ENCODE assay signal across 8 cellular contexts in the genomic region with DNA sequence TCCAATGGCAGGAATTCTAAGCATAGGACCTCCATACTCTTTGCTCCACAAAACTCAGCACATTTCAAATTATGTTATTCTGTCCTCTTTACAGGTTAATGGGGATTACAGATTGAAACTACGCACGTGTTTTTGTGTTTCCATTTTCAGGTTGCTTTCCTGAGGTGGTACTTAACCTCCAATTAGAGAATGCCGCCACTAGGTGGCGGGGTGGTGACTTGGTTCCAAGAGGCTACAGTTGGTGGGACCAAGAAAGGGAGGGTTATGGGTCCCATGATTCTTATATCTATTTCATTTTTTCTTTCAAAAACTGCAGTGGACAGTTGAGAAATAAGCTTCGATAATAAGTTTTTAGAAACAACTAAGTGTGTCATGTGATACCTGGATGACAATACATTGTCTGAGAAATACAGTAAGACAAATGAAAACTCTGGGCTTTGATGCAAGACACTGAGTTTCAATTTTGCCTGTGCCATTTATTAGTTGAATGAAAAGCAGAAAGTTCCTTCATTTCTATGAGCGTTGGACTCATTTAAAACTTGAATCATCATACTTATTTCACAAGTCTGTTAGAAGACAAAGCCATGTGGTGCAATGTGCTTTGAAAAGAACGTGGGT.
DNase-seq lines count a peak whose midpoint lies in the region; ATAC-seq and TF ChIP-seq lines count a peak whose summit lies in the region.

No MANE protein-coding gene starts in this region.

- TF ChIP-seq CTCF in DND-41 (IDR thresholded peaks at IDR 0.05; ENCODE audit: borderline replicate concordance, extremely low read depth, low read length, poor library complexity, severe bottlenecking), result peak; percentile 77

- peak; percentile 49 for DNase-seq in DND-41
- peak; percentile 21 for DNase-seq in NCI-H748 treated with DMSO at 0.1 percent for 48 hours (lab: John Stamatoyannopoulos, UW)
- peak; percentile 36 to 51 for DNase-seq in activated T-cell treated with anti-CD3 and anti-CD28 coated beads, Interleukin-2, amount 50 U/mL, for 48 hours
- peak; percentile 55 to 81 (median 71) for DNase-seq in right cardiac atrium
- peak; percentile 30 for DNase-seq in stimulated activated CD4-positive, alpha-beta T cell treated with anti-CD3 and anti-CD28 coated beads, Interleukin-4, amount 100 ng/mL, for 1 hour
- no peak for DNase-seq in NCI-H1436 (lab: John Stamatoyannopoulos, UW)

- no peaks in the 10 kb centered on the region for H3K27me3 ChIP-seq in DND-41 (ENCODE audit: insufficient read depth, low read length, poor library complexity)
- no peaks in the 10 kb centered on the region for H3K27me3 ChIP-seq in right cardiac atrium (ENCODE audit: control insufficient read depth, insufficient read depth)

- no peak overlapping the region for H3K4me2 ChIP-seq in DND-41 (ENCODE audit: insufficient read depth, low read length)

- H3K36me3 ChIP-seq in DND-41 (ENCODE audit: insufficient read depth, low read length), result no peaks in the 10 kb centered on the region

- H3K27ac ChIP-seq in DND-41 (ENCODE audit: low read length), result no peak overlapping the region
- no peak overlapping the region for H3K27ac ChIP-seq in right cardiac atrium (ENCODE audit: low read length)

- H3K79me2 ChIP-seq in DND-41 (ENCODE audit: insufficient read depth, low read length), result no peaks in the 10 kb centered on the region

- no peaks in the 10 kb centered on the region for H3K4me1 ChIP-seq in DND-41 (ENCODE audit: insufficient read depth, low read length)
- no peaks in the 10 kb centered on the region for H3K4me1 ChIP-seq in right cardiac atrium (ENCODE audit: control insufficient read depth, insufficient read depth, low read length)

- H2AFZ ChIP-seq in DND-41 (ENCODE audit: low read depth, low read length), result no peak overlapping the region

- WGBS in right cardiac atrium, result 35% methylated on average over 7 of the region's 7 CpGs

- H3K9me3 ChIP-seq in DND-41 (ENCODE audit: insufficient read depth, low read length, severe bottlenecking) (no peaks in the 10 kb centered on the region), right cardiac atrium (ENCODE audit: control insufficient read depth, low read length) (no peaks in the 10 kb centered on the region)

- no peak overlapping the region for H3K4me3 ChIP-seq in DND-41 (ENCODE audit: low read depth in 1 of 2, low read length in 2 of 2)
- no peak overlapping the region for H3K4me3 ChIP-seq in right cardiac atrium (ENCODE audit: low read length)

- no peak overlapping the region for H3K9ac ChIP-seq in DND-41 (ENCODE audit: low read depth, low read length)

- no peaks in the 10 kb centered on the region for H4K20me1 ChIP-seq in DND-41 (ENCODE audit: insufficient read depth, low read length)

- intact Hi-C loops in right cardiac atrium (cut with DNase I), result loop anchor here in 1 of 4 donors (5.0 kb wide), 1 partner anchor 254 kb away; no protein-coding TSS in a partner anchor

- ATAC-seq in DND-41 (ENCODE audit: insufficient read depth, low read depth), result peak; percentile 78
- peak; percentile 94 for ATAC-seq in GM19397 (IDR thresholded peaks at IDR 0.05; ENCODE audit: unreplicated experiment)
- peak; percentile 79 for ATAC-seq in HG03196 (IDR thresholded peaks at IDR 0.05; ENCODE audit: unreplicated experiment)
- peak; percentile 50 to 61 for ATAC-seq in right cardiac atrium
